In genomic region chr6:126804255-126805064, GRCh38 we compare ENCODE assay signal across 9 cellular contexts.
DNase-seq lines count a peak whose midpoint lies in the region; ATAC-seq, FAIRE-seq and TF ChIP-seq lines count a peak whose summit lies in the region.
"Had no signal": no experiment of that assay in that cellular context is flagged by ENCODE, and none has a peak within 500 bp of the region (broad histone marks: within the 10 kb centered on the region; RNA-seq: fewer than 3 reads in every experiment).

No MANE protein-coding gene starts in this region.

- POLR2A ChIA-PET in GM12878 (lab: Charles Lee) = no interaction called here

- RAD21 ChIA-PET in GM12878 (lab: Charles Lee; ENCODE audit: unreplicated experiment) = interaction anchor here (0.6 to 1.4 kb wide), 3 partner anchors 21 to 386 kb away, joined by 3 to 4 read pairs (median 3); no protein-coding TSS in a partner anchor

- H3K9me3 ChIP-seq in BE2C = no peaks in the 10 kb centered on the region
- no peaks in the 10 kb centered on the region for H3K9me3 ChIP-seq in GM12878 (replicated peaks; ENCODE audit: control insufficient read depth, insufficient read depth, low read length)
- H3K9me3 ChIP-seq: neutrophil had no signal

- H3K4me1 ChIP-seq in BE2C (no peaks in the 10 kb centered on the region), GM12878 (ENCODE audit: control insufficient read depth, insufficient read depth, low read length) (no peaks in the 10 kb centered on the region)

- no peak overlapping the region for H3K4me3 ChIP-seq in BE2C (ENCODE audit: low read depth, low read length)
- no peak overlapping the region for H3K4me3 ChIP-seq in GM12878

- TF ChIP-seq EP300 in GM12878 (IDR thresholded peaks at IDR 0.05; ENCODE audit: borderline replicate concordance in 1 of 2, control insufficient read depth in 1 of 2, low read depth in 2 of 2, low read length in 2 of 2) = no peak

- SMC1A ChIA-PET in GM12878 (lab: Charles Lee; ENCODE audit: uncharacterized antibody, unreplicated experiment) = interaction anchor here (0.6 to 2.3 kb wide), 8 partner anchors 17 to 462 kb away, joined by 3 to 9 read pairs (median 3); partner anchors contain the start of gene RNF146

- FAIRE-seq in GM12878 (lab: Jason Lieb, UNC) = peak; percentile 27
- no peak for FAIRE-seq in urothelium cell line (lab: Jason Lieb, UNC)

- peak; percentile 84 for TF ChIP-seq CTCF in BE2C (IDR thresholded peaks at IDR 0.05; ENCODE audit: low read depth, low read length)
- peak; percentile 58 to 71 (median 65); a peak in 5 of 6 replicates for TF ChIP-seq CTCF in GM12878 (IDR thresholded peaks at IDR 0.05 in 2 of 3, conservative IDR thresholded peaks at IDR 0.05 in 1 of 3; ENCODE audit: control insufficient read depth in 2 of 3, extremely low read depth in 1 of 3, insufficient read depth in 1 of 3, low read depth in 3 of 3, low read length in 3 of 3)

- intact Hi-C loops in GM12878 (cut with micrococcal nuclease; ENCODE audit: unreplicated experiment) = loop anchor here (1.0 kb wide), 1 partner anchor 317 kb away; no protein-coding TSS in a partner anchor

- no peak overlapping the region for H3K27ac Mint-ChIP-seq in stimulated activated effector memory CD8-positive, alpha-beta T cell treated with anti-CD3 and anti-CD28 coated beads, Interleukin-12 subunit alpha, Interleukin-12 subunit beta, amount 100 ng/mL, for 72 hours

- no peak overlapping the region for H3K27ac ChIP-seq in GM12878 (ENCODE audit: control insufficient read depth, insufficient read depth)
- H3K27ac ChIP-seq: neutrophil had no signal

- CTCF ChIA-PET in GM12878 (lab: Yijun Ruan, JAX) = interaction anchor here (0.5 to 3.5 kb wide), 26 partner anchors 9 to 743 kb away, joined by 3 to 16 read pairs (median 4); partner anchors contain the start of gene RNF146

- DNase-seq in BE2C (peak; percentile 34), NCI-H2029 (lab: John Stamatoyannopoulos, UW) (peak; percentile 60), GM12878 (ENCODE audit: low read depth, low spot score) (no peak), iris pigment epithelial cell (ENCODE audit: low read depth) (peak; percentile 57), urothelium cell line (ENCODE audit: low spot score) (peak; percentile 51)
- no peak for DNase-seq in stimulated activated effector memory CD8-positive, alpha-beta T cell treated with anti-CD3 and anti-CD28 coated beads, Interleukin-12 subunit alpha, Interleukin-12 subunit beta, amount 100 ng/mL, for 72 hours (ENCODE audit: low spot score in 2 of 2)

- no peak overlapping the region for H3K9ac ChIP-seq in GM12878 (ENCODE audit: control insufficient read depth, insufficient read depth, low read length)

- H2AFZ ChIP-seq in GM12878 (ENCODE audit: control insufficient read depth, low read depth, low read length) = no peak overlapping the region

- no peaks in the 10 kb centered on the region for H3K9me3 Mint-ChIP-seq in stimulated activated effector memory CD8-positive, alpha-beta T cell treated with anti-CD3 and anti-CD28 coated beads, Interleukin-12 subunit alpha, Interleukin-12 subunit beta, amount 100 ng/mL, for 72 hours

- H3K4me3 Mint-ChIP-seq in stimulated activated effector memory CD8-positive, alpha-beta T cell treated with anti-CD3 and anti-CD28 coated beads, Interleukin-12 subunit alpha, Interleukin-12 subunit beta, amount 100 ng/mL, for 72 hours = no peak overlapping the region

- no peaks in the 10 kb centered on the region for H3K79me2 ChIP-seq in GM12878 (ENCODE audit: control insufficient read depth, insufficient read depth, low read length)

- H3K36me3 ChIP-seq in BE2C (no peaks in the 10 kb centered on the region), GM12878 (ENCODE audit: control insufficient read depth in 2 of 2, insufficient read depth in 2 of 2, low read length in 1 of 2) (no peaks in the 10 kb centered on the region)
- H3K36me3 ChIP-seq: neutrophil had no signal

- peak; percentile 83 for ATAC-seq in GM18519 (IDR thresholded peaks at IDR 0.05; ENCODE audit: low FRiP score, unreplicated experiment)
- ATAC-seq in HG02885 (IDR thresholded peaks at IDR 0.05; ENCODE audit: poor library complexity, unreplicated experiment) = peak; percentile 92
- ATAC-seq in GM12878 = peak; percentile 92
- no peak for ATAC-seq in stimulated activated effector memory CD8-positive, alpha-beta T cell treated with anti-CD3 and anti-CD28 coated beads, Interleukin-12 subunit alpha, Interleukin-12 subunit beta, amount 100 ng/mL, for 72 hours

- H3K27me3 ChIP-seq in BE2C = peaks cover 5% of the 10 kb centered on the region
- H3K27me3 ChIP-seq in GM12878 (replicated peaks in 1 of 2; ENCODE audit: control insufficient read depth in 2 of 2, insufficient read depth in 2 of 2, low read length in 1 of 2) = no peaks in the 10 kb centered on the region
- H3K27me3 ChIP-seq: neutrophil had no signal

- H3K4me1 Mint-ChIP-seq in stimulated activated effector memory CD8-positive, alpha-beta T cell treated with anti-CD3 and anti-CD28 coated beads, Interleukin-12 subunit alpha, Interleukin-12 subunit beta, amount 100 ng/mL, for 72 hours = no peaks in the 10 kb centered on the region

- H4K20me1 ChIP-seq in GM12878 (ENCODE audit: control insufficient read depth, insufficient read depth) = no peaks in the 10 kb centered on the region

- no peak for TF ChIP-seq POLR2A in GM12878 (IDR thresholded peaks at IDR 0.05; ENCODE audit: low read depth, low read length)

- peak; percentile 67 for TF ChIP-seq RAD21 in GM12878 (IDR thresholded peaks at IDR 0.05; ENCODE audit: insufficient read depth, low read depth, low read length)

- no TSS peak for BruUV-seq in GM12878 (replicated peaks; lab: Mats Ljungman, UMichigan)

- WGBS in GM12878 (ENCODE audit: insufficient coverage, insufficient replicate concordance, low lambda C conversion rate, missing lambda C conversion rate) = 13% methylated on average over 6 of the region's 6 CpGs

- H3K4me2 ChIP-seq in GM12878 (ENCODE audit: control insufficient read depth, insufficient read depth) = no peak overlapping the region

- H3K36me3 Mint-ChIP-seq in stimulated activated effector memory CD8-positive, alpha-beta T cell treated with anti-CD3 and anti-CD28 coated beads, Interleukin-12 subunit alpha, Interleukin-12 subunit beta, amount 100 ng/mL, for 72 hours = no peaks in the 10 kb centered on the region

- in situ Hi-C loops in GM12878 (cut with MboI) = loop anchor here (5.0 kb wide), 1 partner anchor 318 kb away; no protein-coding TSS in a partner anchor

TF ChIP-seq in GM12878, 131 proteins besides CTCF, POLR2A, EP300 and RAD21:
- TF ChIP-seq ATF2 (IDR thresholded peaks at IDR 0.05; ENCODE audit: low read length) (no peak), CBX5 (IDR thresholded peaks at IDR 0.05; ENCODE audit: low read depth) (no peak), SMC3 (IDR thresholded peaks at IDR 0.05; ENCODE audit: borderline replicate concordance, low read length) (peak; percentile 59; the same call in 1 of the 2 replicates), POLR2AphosphoS5 (IDR thresholded peaks at IDR 0.05; ENCODE audit: low read length) (no peak)

Comparison
In these comparisons a context has a peak if more than half of its experiments do, and no peak if none do; other contexts are left out.
1. DNase-seq: peak in BE2C (single experiment), NCI-H2029 (single experiment), iris pigment epithelial cell (single experiment) and urothelium cell line (single experiment); none in GM12878 (single experiment) and stimulated activated effector memory CD8-positive, alpha-beta T cell treated with anti-CD3 and anti-CD28 coated beads, Interleukin-12 subunit alpha, Interleukin-12 subunit beta, amount 100 ng/mL, for 72 hours (0 of 2).